ENCODE assay signal across 8 cellular contexts in the genomic region with DNA sequence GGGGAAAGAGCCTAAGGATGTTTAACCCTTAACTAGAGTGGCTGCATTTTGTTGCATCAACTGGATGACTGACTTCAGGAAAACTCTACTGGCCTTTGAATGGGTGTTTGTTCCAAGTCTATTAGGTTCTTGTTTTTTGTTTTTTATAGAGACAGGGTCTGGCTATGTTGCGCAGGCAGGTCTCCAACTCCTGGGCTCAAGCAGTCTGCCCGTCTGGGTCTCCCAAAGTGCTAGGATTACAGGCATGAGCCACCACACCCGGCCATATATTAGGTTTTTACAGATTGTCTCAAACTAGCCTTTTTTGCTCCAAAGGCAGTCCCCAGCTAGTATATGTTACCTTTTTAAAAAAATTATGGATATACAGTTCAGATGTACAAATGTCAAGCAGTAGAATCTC. TPM values are rescaled to one million over a fixed set of nuclear protein-coding genes. Genes with fewer than 3 reads are reported as not detected.
A peak's percentile ranks its signal among the peaks of the same experiment; 100 is the strongest.
DNase-seq lines count a peak whose midpoint lies in the region; ATAC-seq, FAIRE-seq and TF ChIP-seq lines count a peak whose summit lies in the region.

No MANE protein-coding gene starts in this region.

- H3K27me3 ChIP-seq in bronchial epithelial cell (ENCODE audit: control insufficient read depth, insufficient read depth, low read length) = no peaks in the 10 kb centered on the region
- H3K27me3 ChIP-seq in mucosa of stomach (ENCODE audit: control insufficient read depth, insufficient read depth, low read length) = no peaks in the 10 kb centered on the region

- no peak for FAIRE-seq in bronchial epithelial cell (lab: Jason Lieb, UNC)

- no peak for TF ChIP-seq CTCF in bronchial epithelial cell (IDR thresholded peaks at IDR 0.05; ENCODE audit: insufficient read depth, low read length, severe bottlenecking)

- no peak for DNase-seq in stimulated activated naive CD8-positive, alpha-beta T cell treated with anti-CD3 and anti-CD28 coated beads, Interleukin-15, Interleukin-2, amounts not matched to agents 100 U/mL and 50 U/mL, for 24 hours
- no peak for DNase-seq in bronchial epithelial cell (ENCODE audit: low read depth)
- DNase-seq in NCI-H1417 (lab: John Stamatoyannopoulos, UW) = no peak
- DNase-seq in UCSD-AML1 (lab: John Stamatoyannopoulos, UW; ENCODE audit: unreplicated experiment) = no peak
- no peak for DNase-seq in hippocampal formation (lab: John Stamatoyannopoulos, UW)
- DNase-seq in stimulated activated CD4-positive, alpha-beta T cell treated with anti-CD3 and anti-CD28 coated beads, Interleukin-4, amount 100 ng/mL, for 24 hours = no peak

- H3K36me3 Mint-ChIP-seq in stimulated activated naive CD8-positive, alpha-beta T cell treated with anti-CD3 and anti-CD28 coated beads, Interleukin-15, Interleukin-2, amounts not matched to agents 100 ng/mL and 50 ng/mL, for 24 hours (ENCODE audit: low read depth) = peaks cover 18% of the 10 kb centered on the region

- H3K36me3 ChIP-seq in bronchial epithelial cell (ENCODE audit: control insufficient read depth, insufficient read depth, low read length) (peaks cover 7% of the 10 kb centered on the region), mucosa of stomach (ENCODE audit: control insufficient read depth, insufficient read depth, low read length) (no peaks in the 10 kb centered on the region)

- no peaks in the 10 kb centered on the region for H3K27me3 Mint-ChIP-seq in stimulated activated naive CD8-positive, alpha-beta T cell treated with anti-CD3 and anti-CD28 coated beads, Interleukin-15, Interleukin-2, amounts not matched to agents 100 ng/mL and 50 ng/mL, for 24 hours

- peaks cover 31% of the 10 kb centered on the region for H3K4me1 ChIP-seq in mucosa of stomach (ENCODE audit: control insufficient read depth, insufficient read depth, low read length)

- ATAC-seq in stimulated activated naive CD8-positive, alpha-beta T cell treated with anti-CD3 and anti-CD28 coated beads, Interleukin-15, Interleukin-2, amounts not matched to agents 100 U/mL and 50 U/mL, for 24 hours = no peak

- H3K9me3 Mint-ChIP-seq in stimulated activated naive CD8-positive, alpha-beta T cell treated with anti-CD3 and anti-CD28 coated beads, Interleukin-15, Interleukin-2, amounts not matched to agents 100 ng/mL and 50 ng/mL, for 24 hours = no peaks in the 10 kb centered on the region

- H3K9ac ChIP-seq in mucosa of stomach (ENCODE audit: low read length) = peak overlapping the region; percentile 96

- H3K4me3 ChIP-seq in bronchial epithelial cell (ENCODE audit: low read depth, low read length) = peak overlapping the region; percentile 72
- peak overlapping the region; percentile 85 for H3K4me3 ChIP-seq in mucosa of stomach (ENCODE audit: low read length)

- H3K9me3 ChIP-seq in mucosa of stomach (ENCODE audit: control insufficient read depth, low read length) = no peaks in the 10 kb centered on the region

- H3K27ac Mint-ChIP-seq in stimulated activated naive CD8-positive, alpha-beta T cell treated with anti-CD3 and anti-CD28 coated beads, Interleukin-15, Interleukin-2, amounts not matched to agents 100 ng/mL and 50 ng/mL, for 24 hours = peak overlapping the region; percentile 85

- H3K4me1 Mint-ChIP-seq in stimulated activated naive CD8-positive, alpha-beta T cell treated with anti-CD3 and anti-CD28 coated beads, Interleukin-15, Interleukin-2, amounts not matched to agents 100 ng/mL and 50 ng/mL, for 24 hours (ENCODE audit: low read depth) = peaks cover 46% of the 10 kb centered on the region

- H3K4me3 Mint-ChIP-seq in stimulated activated naive CD8-positive, alpha-beta T cell treated with anti-CD3 and anti-CD28 coated beads, Interleukin-15, Interleukin-2, amounts not matched to agents 100 ng/mL and 50 ng/mL, for 24 hours = peak overlapping the region; percentile 92

RNA-seq across cellular contexts. Expression of gene SMARCB1, which starts 1.1 kb away (rescaled TPM):
- total RNA-seq in bronchial epithelial cell = 19.5 and 21.5 TPM in 2 replicates

RNA-seq across cellular contexts. Expression of gene MMP11, which starts 15.3 kb away (rescaled TPM):
- total RNA-seq in bronchial epithelial cell = 0.38 and 0.53 TPM in 2 replicates

RNA-seq across cellular contexts. Expression of gene CHCHD10, which starts 20.1 kb away (rescaled TPM):
- total RNA-seq in bronchial epithelial cell = 4.5 and 11.5 TPM in 2 replicates

RNA-seq across cellular contexts. Expression of gene C22orf15, which starts 25.1 kb away (rescaled TPM):
- not detected in 2 replicates for total RNA-seq in bronchial epithelial cell

RNA-seq across cellular contexts. Expression of gene VPREB3, which starts 33.7 kb away (rescaled TPM):
- total RNA-seq in bronchial epithelial cell = not detected in 2 replicates
